16 cellular contexts compared by ENCODE assay signal in the genomic region with DNA sequence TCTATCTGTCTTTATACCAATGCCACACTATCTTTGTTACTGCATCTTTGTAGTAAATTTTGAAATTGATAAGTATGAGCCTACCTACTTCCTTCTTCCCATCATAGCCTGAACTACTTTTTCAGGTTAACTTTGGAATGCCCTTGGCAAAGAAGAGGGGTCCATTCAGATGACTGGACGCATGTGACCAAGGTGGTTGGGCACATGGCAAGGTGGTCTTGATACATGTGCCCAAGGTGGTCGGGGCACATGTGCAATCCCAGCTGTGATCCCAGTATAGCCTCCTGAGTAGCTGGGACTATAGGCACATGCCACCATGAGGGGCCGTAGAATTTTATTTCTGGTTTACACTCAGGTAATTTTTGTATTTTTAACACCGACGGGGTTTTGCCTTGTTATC.
DNase-seq lines count a peak whose midpoint lies in the region; ATAC-seq and TF ChIP-seq lines count a peak whose summit lies in the region.
"Had no signal": no experiment of that assay in that cellular context is flagged by ENCODE, and none has a peak within 500 bp of the region (broad histone marks: within the 10 kb centered on the region; RNA-seq: fewer than 3 reads in every experiment).

No MANE protein-coding gene starts in this region.

- peak overlapping the region; percentile 75 for H3K27ac ChIP-seq in left ventricle myocardium inferior (replicated peaks)
- H3K27ac ChIP-seq in heart right ventricle, result peak overlapping the region in 2 of 10 donors; percentile 25 to 37
- H3K27ac ChIP-seq in right cardiac atrium (ENCODE audit: low read length), result peak overlapping the region; percentile 88
- no peak overlapping the region for H3K27ac ChIP-seq in osteoblast (ENCODE audit: low read depth, low read length)
- H3K27ac ChIP-seq: 22Rv1; A549; BLaER1 treated with 17β-estradiol and CSF1 and Interleukin-3, amounts not matched to agents 10 nM and 100 nM; C4-2B had no signal

- H4K20me1 ChIP-seq in osteoblast (ENCODE audit: insufficient read depth, low read length), result no peaks in the 10 kb centered on the region
- H4K20me1 ChIP-seq: BLaER1 treated with 17β-estradiol and CSF1 and Interleukin-3, amounts not matched to agents 10 nM and 100 nM had no signal

- H3K36me3 ChIP-seq in left ventricle myocardium inferior (no peaks in the 10 kb centered on the region), heart right ventricle (no peaks in the 10 kb centered on the region), osteoblast (ENCODE audit: insufficient read depth, low read length) (no peaks in the 10 kb centered on the region)
- H3K36me3 ChIP-seq: BLaER1 treated with 17β-estradiol and CSF1 and Interleukin-3, amounts not matched to agents 10 nM and 100 nM had no signal

- no peak overlapping the region for H3K4me3 ChIP-seq in left ventricle myocardium inferior
- H3K4me3 ChIP-seq in heart right ventricle, result no peak overlapping the region
- no peak overlapping the region for H3K4me3 ChIP-seq in right cardiac atrium (ENCODE audit: low read length)
- no peak overlapping the region for H3K4me3 ChIP-seq in osteoblast (ENCODE audit: insufficient read depth, low read length)
- H3K4me3 ChIP-seq: A549; BLaER1 treated with 17β-estradiol and CSF1 and Interleukin-3, amounts not matched to agents 10 nM and 100 nM had no signal

- no peak overlapping the region for H3K4me2 ChIP-seq in osteoblast (ENCODE audit: insufficient read depth, low read length)
- H3K4me2 ChIP-seq: A549; BLaER1 treated with 17β-estradiol and CSF1 and Interleukin-3, amounts not matched to agents 10 nM and 100 nM had no signal

- H3K9me3 ChIP-seq in left ventricle myocardium inferior (replicated peaks) (no peaks in the 10 kb centered on the region), heart right ventricle (peaks cover 0 to 15% (median 0%) of the 10 kb centered on the region in 11 donors), right cardiac atrium (ENCODE audit: control insufficient read depth, low read length) (no peaks in the 10 kb centered on the region), osteoblast (ENCODE audit: low read depth, low read length) (no peaks in the 10 kb centered on the region)
- H3K9me3 ChIP-seq: A549 had no signal

- ATAC-seq in heart right ventricle (no peak), right cardiac atrium (peak in 1 of 2 donors; percentile 21), Right ventricle myocardium superior (ENCODE audit: poor library complexity) (no peak)
- ATAC-seq: A549; CD8-positive, alpha-beta T cell had no signal

- H3K79me2 ChIP-seq in osteoblast (ENCODE audit: insufficient read depth, low read length), result no peaks in the 10 kb centered on the region

- no peaks in the 10 kb centered on the region for H3K27me3 ChIP-seq in left ventricle myocardium inferior (ENCODE audit: low read depth)
- no peaks in the 10 kb centered on the region for H3K27me3 ChIP-seq in heart right ventricle
- H3K27me3 ChIP-seq in right cardiac atrium (ENCODE audit: control insufficient read depth, insufficient read depth), result no peaks in the 10 kb centered on the region
- H3K27me3 ChIP-seq in osteoblast (ENCODE audit: insufficient read depth, low read length), result no peaks in the 10 kb centered on the region
- H3K27me3 ChIP-seq: BLaER1 treated with 17β-estradiol and CSF1 and Interleukin-3, amounts not matched to agents 10 nM and 100 nM had no signal

- 84 to 89% methylated on average over 5 of the region's 5 CpGs for WGBS in heart right ventricle, 2 donors
- WGBS in right cardiac atrium, result 71% methylated on average over 5 of the region's 5 CpGs

- TF ChIP-seq CTCF in left ventricle myocardium inferior (IDR thresholded peaks at IDR 0.05; ENCODE audit: borderline replicate concordance), result no peak
- no peak for TF ChIP-seq CTCF in heart right ventricle (IDR thresholded peaks at IDR 0.05)
- no peak for TF ChIP-seq CTCF in osteoblast (IDR thresholded peaks at IDR 0.05; ENCODE audit: extremely low read depth, low read depth, low read length)

- intact Hi-C loops in left ventricle myocardium inferior (cut with micrococcal nuclease), result no loop called here
- intact Hi-C loops in heart right ventricle (cut with DNase I), result loop anchor here in 1 of 10 donors (10.0 kb wide), 1 partner anchor 48 kb away; no protein-coding TSS in a partner anchor
- intact Hi-C loops in right cardiac atrium (cut with DNase I), result loop anchor here in 2 of 4 donors (10.0 kb wide), 2 partner anchors 48 to 178 kb away; no protein-coding TSS in a partner anchor
- intact Hi-C loops in Right ventricle myocardium superior (cut with DNase I), result no loop called here

- no peak for DNase-seq in left ventricle myocardium inferior
- no peak for DNase-seq in heart right ventricle
- DNase-seq in right cardiac atrium, result no peak
- no peak for DNase-seq in Right ventricle myocardium superior
- DNase-seq in osteoblast (ENCODE audit: insufficient read length, low spot score, missing footprints), result peak; percentile 42
- DNase-seq: AML-193; Caco-2; Calu3; CD4-positive, alpha-beta T cell; CD8-positive, alpha-beta T cell; DMS79 treated with DMSO at 0.1 percent for 48 hours; GF-D8 had no signal

- H3K4me1 ChIP-seq in left ventricle myocardium inferior (peaks cover 40% of the 10 kb centered on the region), heart right ventricle (peaks cover 0 to 21% (median 0%) of the 10 kb centered on the region in 9 donors), right cardiac atrium (ENCODE audit: control insufficient read depth, insufficient read depth, low read length) (no peaks in the 10 kb centered on the region), osteoblast (ENCODE audit: insufficient read depth, low read length) (no peaks in the 10 kb centered on the region)
- H3K4me1 ChIP-seq: A549, Caco-2 had no signal

- H2AFZ ChIP-seq in osteoblast (ENCODE audit: low read length), result no peak overlapping the region
